16 cellular contexts compared by ENCODE assay signal in the genomic region with DNA sequence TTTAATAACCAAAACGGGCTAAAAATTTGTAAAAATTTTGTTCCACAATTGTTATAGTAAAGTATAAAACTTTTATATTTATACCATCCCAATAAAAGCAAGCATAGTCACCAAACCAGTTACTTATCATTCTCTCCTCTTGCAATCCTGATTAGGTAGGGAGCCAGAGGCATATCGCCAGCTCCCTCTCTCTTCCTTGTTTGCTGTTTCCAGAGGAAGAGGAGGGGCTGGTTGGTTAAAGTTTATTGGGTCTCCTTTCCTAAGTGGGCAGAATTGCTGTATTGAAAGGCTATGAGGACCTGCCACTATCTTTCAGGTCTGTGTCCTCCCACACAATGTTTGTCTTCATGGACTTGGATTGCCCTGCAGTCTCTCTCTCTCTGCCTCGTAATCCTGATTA. TPM values are rescaled to one million over a fixed set of nuclear protein-coding genes. Genes with fewer than 3 reads are reported as not detected.
"Had no signal": no experiment of that assay in that cellular context is flagged by ENCODE, and none has a peak within 500 bp of the region (broad histone marks: within the 10 kb centered on the region; RNA-seq: fewer than 3 reads in every experiment).

No MANE protein-coding gene starts in this region.

- H3K27me3 ChIP-seq: ascending aorta, right lobe of liver had no signal

- H3K4me3 Mint-ChIP-seq: activated naive CD8-positive, alpha-beta T cell treated with anti-CD3 and anti-CD28 coated beads, Interleukin-2, amount 50 U/mL, for 24 hours; nephron; stimulated activated naive CD8-positive, alpha-beta T cell treated with anti-CD3 and anti-CD28 coated beads, Interleukin-15, Interleukin-2, amounts not matched to agents 100 ng/mL and 50 ng/mL, for 24 hours had no signal

- DNase-seq: activated CD4-positive, alpha-beta T cell treated with anti-CD3 and anti-CD28 coated beads for 1 hour; activated CD8-positive, alpha-beta memory T cell treated with anti-CD3 and anti-CD28 coated beads, Interleukin-2, amount 50 U/mL, for 48 hours; activated naive CD4-positive, alpha-beta T cell; activated naive CD8-positive, alpha-beta T cell treated with anti-CD3 and anti-CD28 coated beads, Interleukin-2, amount 50 U/mL, for 24 hours; foreskin melanocyte; head of caudate nucleus; islet precursor cell; nucleus accumbens; right lobe of liver; SW 1271 had no signal

- H3K4me1 ChIP-seq: ascending aorta, right lobe of liver had no signal

- H3K27ac ChIP-seq: ascending aorta, epithelial cell of prostate, right lobe of liver, thoracic aorta had no signal

- H3K9me3 Mint-ChIP-seq: nephron; stimulated activated naive CD8-positive, alpha-beta T cell treated with anti-CD3 and anti-CD28 coated beads, Interleukin-15, Interleukin-2, amounts not matched to agents 100 ng/mL and 50 ng/mL, for 24 hours had no signal

- H3K36me3 ChIP-seq: ascending aorta, right lobe of liver, thoracic aorta had no signal

- H3K4me3 ChIP-seq: ascending aorta, right lobe of liver, thoracic aorta had no signal

- H3K9me3 ChIP-seq: ascending aorta, right lobe of liver, thoracic aorta had no signal

- H3K27me3 Mint-ChIP-seq: progenitor cell of endocrine pancreas had no signal

- H3K27ac Mint-ChIP-seq: activated naive CD8-positive, alpha-beta T cell treated with anti-CD3 and anti-CD28 coated beads, Interleukin-2, amount 50 U/mL, for 24 hours; nephron; progenitor cell of endocrine pancreas; stimulated activated naive CD8-positive, alpha-beta T cell treated with anti-CD3 and anti-CD28 coated beads, Interleukin-15, Interleukin-2, amounts not matched to agents 100 ng/mL and 50 ng/mL, for 24 hours had no signal

RNA-seq across cellular contexts. Expression of a gene that starts 29.6 kb away (rescaled TPM):
- total RNA-seq: ascending aorta had no signal
